1 cellular context compared by ENCODE assay signal in the genomic region with DNA sequence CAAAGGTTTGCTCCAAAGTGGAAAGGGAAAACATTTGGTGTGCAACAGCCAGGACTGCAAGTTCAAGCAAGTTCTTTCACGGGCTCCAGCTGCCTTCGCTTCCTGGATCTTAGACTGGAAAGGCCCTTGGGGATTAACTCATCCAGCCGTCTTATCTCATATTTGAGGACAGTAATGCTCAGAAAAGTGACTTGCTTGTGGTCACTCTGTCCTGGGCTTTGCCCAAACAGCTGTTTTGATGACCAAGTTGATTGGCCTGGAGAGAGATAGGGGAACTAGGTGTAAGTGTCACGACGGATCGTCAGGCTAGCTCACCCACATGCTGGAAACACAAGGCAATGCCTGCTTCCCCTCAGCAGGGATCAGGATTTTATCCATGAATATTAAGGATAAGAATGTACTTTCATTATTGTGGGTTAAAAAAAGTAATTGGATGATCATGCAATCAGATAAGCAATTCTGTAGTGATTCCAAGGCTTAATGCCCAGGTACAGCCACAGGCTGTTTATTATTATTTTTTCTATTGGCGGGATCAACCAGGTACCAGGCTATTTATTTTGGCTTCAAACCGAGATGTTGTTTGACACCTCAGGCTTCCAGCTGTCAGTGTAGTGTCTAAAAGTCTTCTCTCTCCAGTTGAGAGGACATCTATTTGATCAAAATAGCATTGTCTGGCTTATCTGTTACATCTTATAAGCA.
TF ChIP-seq lines count a peak whose summit lies in the region.

No MANE protein-coding gene starts in this region.

TF ChIP-seq in WTC11, 78 proteins besides CTCF, POLR2A, EP300 and RAD21 (continued from another document):
- TF ChIP-seq, protein P1, sequence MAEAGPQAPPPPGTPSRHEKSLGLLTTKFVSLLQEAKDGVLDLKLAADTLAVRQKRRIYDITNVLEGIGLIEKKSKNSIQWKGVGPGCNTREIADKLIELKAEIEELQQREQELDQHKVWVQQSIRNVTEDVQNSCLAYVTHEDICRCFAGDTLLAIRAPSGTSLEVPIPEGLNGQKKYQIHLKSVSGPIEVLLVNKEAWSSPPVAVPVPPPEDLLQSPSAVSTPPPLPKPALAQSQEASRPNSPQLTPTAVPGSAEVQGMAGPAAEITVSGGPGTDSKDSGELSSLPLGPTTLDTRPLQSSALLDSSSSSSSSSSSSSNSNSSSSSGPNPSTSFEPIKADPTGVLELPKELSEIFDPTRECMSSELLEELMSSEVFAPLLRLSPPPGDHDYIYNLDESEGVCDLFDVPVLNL (CRISPR knock-in tag; IDR thresholded peaks at IDR 0.05; ENCODE audit: borderline replicate concordance, low read depth), result no peak
